In genomic region chr9:10354591-10354990, GRCh38 we compare ENCODE assay signal across 11 cellular contexts.
"Had no signal": no experiment of that assay in that cellular context is flagged by ENCODE, and none has a peak within 500 bp of the region (broad histone marks: within the 10 kb centered on the region; RNA-seq: fewer than 3 reads in every experiment).

No MANE protein-coding gene starts in this region.

- H3K4me2 ChIP-seq: GM23338 had no signal

- ATAC-seq: GM23338, HCT116 had no signal

- H3K4me3 ChIP-seq: GM23248, GM23338, HAP-1 had no signal

- H3K27ac ChIP-seq: GM23248 had no signal

- H2AFZ ChIP-seq: GM23248, GM23338 had no signal

- H3K9ac ChIP-seq: GM23248 had no signal

- DNase-seq: GM23248, GOT3, H7, H9, HCEC 1CT, HFFc6 had no signal

- FAIRE-seq: H1, H54 had no signal

- H3K9me3 ChIP-seq: HAP-1 had no signal

- H3K36me3 ChIP-seq: HAP-1 had no signal
